In the genomic region with DNA sequence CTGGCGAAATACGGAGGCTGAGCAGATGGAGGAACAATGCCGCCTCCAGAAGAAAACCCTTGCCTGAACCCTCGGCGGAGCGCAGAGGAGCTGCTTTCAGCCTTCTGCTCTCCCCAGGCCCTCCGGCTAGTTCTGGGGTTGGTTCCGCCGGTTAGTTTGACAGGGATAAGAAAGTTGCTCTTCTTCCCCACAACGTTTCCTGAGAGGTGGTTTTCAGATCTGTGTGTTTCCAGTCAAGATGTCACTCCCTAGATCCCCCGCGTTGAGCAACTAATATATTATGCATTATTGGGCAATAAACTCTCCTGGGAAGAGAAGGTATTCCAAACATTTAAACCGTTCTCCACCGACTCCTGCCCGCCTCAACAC, we compare ENCODE assay signal across 8 cellular contexts. TPM values are rescaled to one million over a fixed set of nuclear protein-coding genes. Genes with fewer than 3 reads are reported as not detected.
A peak's percentile ranks its signal among the peaks of the same experiment; 100 is the strongest.
DNase-seq lines count a peak whose midpoint lies in the region; ATAC-seq and TF ChIP-seq lines count a peak whose summit lies in the region.

No MANE protein-coding gene starts in this region.

- H3K36me3 ChIP-seq in mesendoderm (ENCODE audit: control insufficient read depth, insufficient read depth, low read length), result no peaks in the 10 kb centered on the region
- no peaks in the 10 kb centered on the region for H3K36me3 ChIP-seq in uterus

- intact Hi-C loops in uterus (cut with DNase I; ENCODE audit: low total_unique reads), result no loop called here

- peaks cover 34% of the 10 kb centered on the region for H3K4me1 Mint-ChIP-seq in activated T-cell treated with anti-CD3 and anti-CD28 coated beads, Interleukin-2, amount 50 U/mL, for 72 hours (ENCODE audit: low read depth)
- peaks cover 24% of the 10 kb centered on the region for H3K4me1 Mint-ChIP-seq in activated T-cell treated with anti-CD3 and anti-CD28 coated beads, Interleukin-2, amount 50 U/mL, for 4 hours (ENCODE audit: low read depth)

- H3K79me1 ChIP-seq in mesendoderm (ENCODE audit: low read length), result no peaks in the 10 kb centered on the region

- H2BK15ac ChIP-seq in mesendoderm (replicated peaks; ENCODE audit: low read depth), result no peak overlapping the region

- no peak for ATAC-seq in activated T-cell treated with anti-CD3 and anti-CD28 coated beads, Interleukin-2, amount 50 U/mL, for 72 hours (replicated peaks in 1 of 2)
- ATAC-seq in activated T-cell treated with anti-CD3 and anti-CD28 coated beads, Interleukin-2, amount 50 U/mL, for 4 hours, result no peak
- no peak for ATAC-seq in GM18505 (IDR thresholded peaks at IDR 0.05; ENCODE audit: unreplicated experiment)

- no peak overlapping the region for H4K5ac ChIP-seq in mesendoderm (ENCODE audit: low read length)

- H3K23ac ChIP-seq in mesendoderm (ENCODE audit: low read length), result no peak overlapping the region

- peak overlapping the region; percentile 72 for H3K9ac ChIP-seq in mesendoderm (ENCODE audit: low read length)

- no peak overlapping the region for H3K18ac ChIP-seq in mesendoderm (ENCODE audit: low read length)

- H3K9me3 Mint-ChIP-seq in activated T-cell treated with anti-CD3 and anti-CD28 coated beads, Interleukin-2, amount 50 U/mL, for 72 hours, result no peaks in the 10 kb centered on the region
- no peaks in the 10 kb centered on the region for H3K9me3 Mint-ChIP-seq in activated T-cell treated with anti-CD3 and anti-CD28 coated beads, Interleukin-2, amount 50 U/mL, for 4 hours

- H3K36me3 Mint-ChIP-seq in activated T-cell treated with anti-CD3 and anti-CD28 coated beads, Interleukin-2, amount 50 U/mL, for 72 hours (ENCODE audit: insufficient read depth in 2 of 2), result peaks cover 0 to 2% of the 10 kb centered on the region in 2 donors
- H3K36me3 Mint-ChIP-seq in activated T-cell treated with anti-CD3 and anti-CD28 coated beads, Interleukin-2, amount 50 U/mL, for 4 hours (ENCODE audit: insufficient read depth), result no peaks in the 10 kb centered on the region

- no peaks in the 10 kb centered on the region for H3K79me2 ChIP-seq in mesendoderm (ENCODE audit: control insufficient read depth, insufficient read depth, low read length)

- peak overlapping the region; percentile 74 to 83 for H3K27ac ChIP-seq in coronary artery
- peak overlapping the region; percentile 15 for H3K27ac ChIP-seq in mesendoderm (ENCODE audit: low read depth, low read length)
- H3K27ac ChIP-seq in uterus, result peak overlapping the region; percentile 87 to 91

- H2BK120ac ChIP-seq in mesendoderm (ENCODE audit: low read depth, low read length), result no peak overlapping the region

- H3K4me2 ChIP-seq in mesendoderm (ENCODE audit: low read length), result peak overlapping the region; percentile 64

- peak overlapping the region; percentile 79 for H3K4me3 ChIP-seq in coronary artery
- H3K4me3 ChIP-seq in mesendoderm (ENCODE audit: low read length), result peak overlapping the region; percentile 66
- H3K4me3 ChIP-seq in uterus, result peak overlapping the region; percentile 71

- TF ChIP-seq POLR2A in uterus (IDR thresholded peaks at IDR 0.05) (no peak), GM18505 (IDR thresholded peaks at IDR 0.05; ENCODE audit: borderline replicate concordance, extremely low read depth, insufficient read depth, insufficient read length) (no peak)

- no peak overlapping the region for H2BK5ac ChIP-seq in mesendoderm (ENCODE audit: low read length)

- peak overlapping the region; percentile 60 for H3K27ac Mint-ChIP-seq in activated T-cell treated with anti-CD3 and anti-CD28 coated beads, Interleukin-2, amount 50 U/mL, for 72 hours

- H3K27me3 Mint-ChIP-seq in activated T-cell treated with anti-CD3 and anti-CD28 coated beads, Interleukin-2, amount 50 U/mL, for 72 hours (ENCODE audit: low read depth), result peaks cover 59% of the 10 kb centered on the region
- H3K27me3 Mint-ChIP-seq in activated T-cell treated with anti-CD3 and anti-CD28 coated beads, Interleukin-2, amount 50 U/mL, for 4 hours (ENCODE audit: low read depth), result peaks cover 56% of the 10 kb centered on the region

- H3K4me1 ChIP-seq in mesendoderm (ENCODE audit: control insufficient read depth, low read depth, low read length) (peaks cover 1% of the 10 kb centered on the region), uterus (no peaks in the 10 kb centered on the region)

- DNase-seq in activated T-cell treated with anti-CD3 and anti-CD28 coated beads, Interleukin-2, amount 50 U/mL, for 72 hours, result no peak
- no peak for DNase-seq in activated T-cell treated with anti-CD3 and anti-CD28 coated beads, Interleukin-2, amount 50 U/mL, for 4 hours
- DNase-seq in coronary artery (ENCODE audit: low spot score) (no peak), mesendoderm (peak; percentile 79), uterus (peak in 1 of 2 donors; percentile 21), foreskin melanocyte (no peak)
- DNase-seq in activated CD4-positive, CD25-positive, alpha-beta regulatory T cell treated with anti-CD3 and anti-CD28 coated beads, Interleukin-2, amount 50 U/mL, for 72 hours, result no peak

- no peaks in the 10 kb centered on the region for H3K27me3 ChIP-seq in mesendoderm (ENCODE audit: insufficient read depth, low read length, poor library complexity)
- no peaks in the 10 kb centered on the region for H3K27me3 ChIP-seq in uterus

- H3K9me3 ChIP-seq in uterus, result no peaks in the 10 kb centered on the region

- WGBS in mesendoderm (ENCODE audit: extremely low coverage, insufficient coverage, low lambda C conversion rate), result no CpG with 5 or more reads among the region's 15 CpGs

- peak overlapping the region; percentile 89 for H3K56ac ChIP-seq in mesendoderm (ENCODE audit: low read length)

- no peak overlapping the region for H4K8ac ChIP-seq in mesendoderm (ENCODE audit: low read depth, low read length)

- no peak for TF ChIP-seq CTCF in coronary artery (IDR thresholded peaks at IDR 0.05)
- no peak for TF ChIP-seq CTCF in uterus (IDR thresholded peaks at IDR 0.05)

- no peak overlapping the region for H3K4ac ChIP-seq in mesendoderm (ENCODE audit: low read depth, low read length)

- H2AK5ac ChIP-seq in mesendoderm (ENCODE audit: low read length), result no peak overlapping the region

- H3K4me3 Mint-ChIP-seq in activated T-cell treated with anti-CD3 and anti-CD28 coated beads, Interleukin-2, amount 50 U/mL, for 72 hours, result peak overlapping the region; percentile 69 to 87
- H3K4me3 Mint-ChIP-seq in activated T-cell treated with anti-CD3 and anti-CD28 coated beads, Interleukin-2, amount 50 U/mL, for 4 hours, result no peak overlapping the region

RNA-seq across cellular contexts. Expression of a gene that starts 0.6 kb away (rescaled TPM):
- not detected for total RNA-seq in activated T-cell treated with anti-CD3 and anti-CD28 coated beads, Interleukin-2, amount 50 U/mL, for 72 hours
- total RNA-seq in activated T-cell treated with anti-CD3 and anti-CD28 coated beads, Interleukin-2, amount 50 U/mL, for 4 hours, result not detected
- 5.6 TPM for polyA plus RNA-seq in mesendoderm (2013, experiment 1 of 2)
- polyA plus RNA-seq in mesendoderm (2013, experiment 2 of 2), result 4.9 TPM
- 10 to 100 TPM in 2 of 4 donors, 1 to 10 TPM in 2; 3.6 to 44.8 (median 9.8) TPM for total RNA-seq in uterus

Comparison
In these comparisons a context has a peak if more than half of its experiments do, and no peak if none do; other contexts are left out.
1. H3K27ac ChIP-seq: peak in every context shown above with its lines; median percentile 89 in uterus; 78 in coronary artery; 15 in mesendoderm.
2. RNA of a gene that starts 0.6 kb away (total RNA-seq): 3.6 to 44.8 TPM in uterus; not detected in activated T-cell treated with anti-CD3 and anti-CD28 coated beads, Interleukin-2, amount 50 U/mL, for 4 hours and not detected in activated T-cell treated with anti-CD3 and anti-CD28 coated beads, Interleukin-2, amount 50 U/mL, for 72 hours; every median in the first group is over 4 times any median in the second.
3. Peak in every context shown above with its lines, with median percentiles within 50 percentile points of each other: H3K4me3 ChIP-seq.